ENCODE assay signal across 8 cellular contexts in the genomic region with DNA sequence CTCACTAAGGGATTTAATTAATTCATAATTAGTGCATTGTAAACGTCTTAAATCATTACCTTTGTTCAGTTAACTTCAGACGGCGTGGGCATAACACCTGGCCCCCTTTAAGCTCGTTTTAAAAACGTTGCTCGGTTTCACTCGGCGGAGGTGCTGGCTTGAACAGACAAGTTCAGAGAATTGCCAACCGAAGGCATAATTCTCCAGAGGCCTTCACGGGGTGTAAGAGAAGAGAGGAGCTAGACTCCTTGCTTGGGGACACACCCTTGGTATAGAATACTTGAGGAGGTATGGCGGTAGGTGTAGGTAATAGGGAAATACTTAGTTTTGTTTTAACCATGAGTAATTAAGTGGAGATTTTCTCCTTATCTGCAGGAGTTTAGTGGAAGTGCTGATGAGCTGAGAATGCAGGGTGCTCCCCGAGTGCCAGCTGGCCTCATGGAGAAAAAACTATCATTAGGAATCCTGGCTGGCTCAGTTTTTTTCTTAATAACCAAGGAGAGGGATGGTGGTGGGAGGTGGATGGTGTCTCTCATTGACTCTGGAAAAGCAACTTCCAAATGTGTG.
A peak's percentile ranks its signal among the peaks of the same experiment; 100 is the strongest.
DNase-seq lines count a peak whose midpoint lies in the region; ATAC-seq and TF ChIP-seq lines count a peak whose summit lies in the region.

No MANE protein-coding gene starts in this region.

- DNase-seq in ACHN (peak; percentile 23), LoVo (ENCODE audit: low spot score) (peak; percentile 21), cardiac fibroblast (ENCODE audit: low read depth in 2 of 2) (peak; percentile 10 to 19), midbrain (lab: John Stamatoyannopoulos, UW) (peak; percentile 1)
- DNase-seq in stimulated activated CD8-positive, alpha-beta memory T cell treated with anti-CD3 and anti-CD28 coated beads, Interleukin-4, amount 100 ng/mL, for 48 hours: no peak

- in situ Hi-C loops in ACHN (cut with HindIII; ENCODE audit: low pct_ligation_motif_present, low pct_unique_long_range_greater_than_20kb, low sequenced_read_pairs): no loop called here

- H3K4me3 ChIP-seq in cardiac fibroblast (replicated peaks in 1 of 2; ENCODE audit: low read depth in 2 of 2, low read length in 2 of 2): peak overlapping the region; percentile 69 to 82

- ATAC-seq in HG03342 (IDR thresholded peaks at IDR 0.05; ENCODE audit: unreplicated experiment): no peak
- ATAC-seq in GM21619 (IDR thresholded peaks at IDR 0.05; ENCODE audit: unreplicated experiment): no peak
- ATAC-seq in HG03457 (IDR thresholded peaks at IDR 0.05; ENCODE audit: unreplicated experiment): no peak

- TF ChIP-seq CTCF in cardiac fibroblast (IDR thresholded peaks at IDR 0.05; ENCODE audit: low read depth, low read length): no peak
